ENCODE assay signal across 21 cellular contexts in the genomic region with DNA sequence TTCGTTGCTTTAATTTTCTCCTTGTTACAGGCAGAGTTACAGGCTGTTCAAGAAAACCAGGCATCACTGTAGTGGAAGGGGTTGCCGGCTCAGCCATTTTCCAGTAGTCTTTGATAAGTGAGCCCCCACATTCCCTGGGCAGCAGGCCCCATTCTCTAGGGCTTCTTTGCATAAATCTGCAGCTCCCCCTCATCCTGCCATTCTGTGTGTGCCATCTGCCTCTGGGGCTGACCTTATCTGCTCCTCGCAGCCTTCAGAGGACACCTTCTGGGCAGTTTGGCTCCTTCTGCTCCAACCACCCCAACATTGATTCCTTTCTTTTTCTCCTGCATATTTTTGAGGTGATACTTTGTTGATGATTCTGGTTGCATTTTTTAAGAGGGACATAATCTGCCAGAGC. TPM values are rescaled to one million over a fixed set of nuclear protein-coding genes. Genes with fewer than 3 reads are reported as not detected.
DNase-seq lines count a peak whose midpoint lies in the region; ATAC-seq and TF ChIP-seq lines count a peak whose summit lies in the region.
"Had no signal": no experiment of that assay in that cellular context is flagged by ENCODE, and none has a peak within 500 bp of the region (broad histone marks: within the 10 kb centered on the region; RNA-seq: fewer than 3 reads in every experiment).

No MANE protein-coding gene starts in this region.

- H2AFZ ChIP-seq in neuronal stem cell (ENCODE audit: low read length), result peak overlapping the region; percentile 16

- H2BK15ac ChIP-seq in neuronal stem cell (ENCODE audit: low read length), result no peak overlapping the region

- no peak overlapping the region for H3K18ac ChIP-seq in neuronal stem cell (ENCODE audit: low read length)

- H3K9me3 Mint-ChIP-seq in glutamatergic neuron (ENCODE audit: unreplicated experiment), result peaks cover 8% of the 10 kb centered on the region
- H3K9me3 Mint-ChIP-seq: activated naive CD4-positive, alpha-beta T cell treated with anti-CD3 and anti-CD28 coated beads, Interleukin-2, amount 50 U/mL, for 24 hours; activated T-cell treated with anti-CD3 and anti-CD28 coated beads, Interleukin-2, amount 50 U/mL, for 24 hours; immature natural killer cell had no signal

- H3K4me3 Mint-ChIP-seq in glutamatergic neuron (ENCODE audit: unreplicated experiment), result peak overlapping the region; percentile 53
- H3K4me3 Mint-ChIP-seq: activated naive CD4-positive, alpha-beta T cell treated with anti-CD3 and anti-CD28 coated beads, Interleukin-2, amount 50 U/mL, for 24 hours; activated T-cell treated with anti-CD3 and anti-CD28 coated beads, Interleukin-2, amount 50 U/mL, for 24 hours; B cell; immature natural killer cell had no signal

- H4K8ac ChIP-seq in neuronal stem cell (ENCODE audit: low read depth, low read length), result no peak overlapping the region

- H3K14ac ChIP-seq in neuronal stem cell (ENCODE audit: low read length), result no peak overlapping the region

- H3K23ac ChIP-seq in neuronal stem cell (ENCODE audit: low read depth, low read length, poor library complexity), result no peak overlapping the region

- ATAC-seq in HG03039 (IDR thresholded peaks at IDR 0.05; ENCODE audit: unreplicated experiment), result no peak
- ATAC-seq: body of pancreas, gastroesophageal sphincter, HepG2 had no signal

- H2BK12ac ChIP-seq in neuronal stem cell (ENCODE audit: low read length), result no peak overlapping the region

- H3K4me3 ChIP-seq in neuronal stem cell (ENCODE audit: low read length in 2 of 2), result no peak overlapping the region
- H3K4me3 ChIP-seq: body of pancreas, gastroesophageal sphincter had no signal

- H3K36me3 ChIP-seq in neuronal stem cell (replicated peaks in 1 of 2; ENCODE audit: control insufficient read depth in 2 of 2, insufficient read depth in 2 of 2, low read length in 2 of 2), result peaks cover 9 to 43% of the 10 kb centered on the region in 2 donors

- H4K91ac ChIP-seq in neuronal stem cell (ENCODE audit: low read depth, low read length, poor library complexity), result no peak overlapping the region

- no peak overlapping the region for H2BK120ac ChIP-seq in neuronal stem cell (ENCODE audit: low read depth, low read length)

- H2AK5ac ChIP-seq in neuronal stem cell (ENCODE audit: low read depth, low read length), result no peak overlapping the region

- H3K9ac ChIP-seq in neuronal stem cell (ENCODE audit: low read depth, low read length, poor library complexity), result no peak overlapping the region

- H2BK5ac ChIP-seq in neuronal stem cell (ENCODE audit: low read length), result no peak overlapping the region

- no peak overlapping the region for H3K4ac ChIP-seq in neuronal stem cell (ENCODE audit: low read length)

- peaks cover under 1% of the 10 kb centered on the region for H3K27me3 Mint-ChIP-seq in glutamatergic neuron (ENCODE audit: unreplicated experiment)
- H3K27me3 Mint-ChIP-seq: activated naive CD4-positive, alpha-beta T cell treated with anti-CD3 and anti-CD28 coated beads, Interleukin-2, amount 50 U/mL, for 24 hours; activated T-cell treated with anti-CD3 and anti-CD28 coated beads, Interleukin-2, amount 50 U/mL, for 24 hours; B cell had no signal

- no peak overlapping the region for H3K4me2 ChIP-seq in neuronal stem cell (ENCODE audit: insufficient read depth, low read length, poor library complexity, severe bottlenecking)

- TF ChIP-seq CTCF in glutamatergic neuron (IDR thresholded peaks at IDR 0.05; ENCODE audit: partially characterized antibody, unreplicated experiment), result no peak

- no peaks in the 10 kb centered on the region for H3K79me1 ChIP-seq in neuronal stem cell (ENCODE audit: low read depth, low read length)

- H3K27me3 ChIP-seq in neuronal stem cell (ENCODE audit: control insufficient read depth in 3 of 3, insufficient read depth in 3 of 3, low read depth in 1 of 3, low read length in 3 of 3), result no peaks in the 10 kb centered on the region
- H3K27me3 ChIP-seq: body of pancreas, gastroesophageal sphincter had no signal

- DNase-seq in EL (peak; percentile 16), NCI-H82 (lab: John Stamatoyannopoulos, UW) (peak; percentile 75), glutamatergic neuron (no peak), neuronal stem cell (ENCODE audit: low spot score) (no peak), NCI-H510A treated with DMSO at 0.1 percent for 48 hours (lab: John Stamatoyannopoulos, UW) (no peak), caudate nucleus (lab: John Stamatoyannopoulos, UW) (no peak), DMS153 treated with DMSO at 0.1 percent for 48 hours (lab: John Stamatoyannopoulos, UW; ENCODE audit: unreplicated experiment) (no peak)
- DNase-seq: activated CD4-positive, alpha-beta T cell treated with anti-CD3 and anti-CD28 coated beads, Interleukin-2, amount 50 U/mL, for 4 hours; activated T-cell treated with anti-CD3 and anti-CD28 coated beads, Interleukin-2, amount 50 U/mL, for 24 hours; body of pancreas; dermis blood vessel endothelial cell; immature natural killer cell; NCI-H1436; stimulated activated CD4-positive, alpha-beta T cell treated with anti-CD3 and anti-CD28 coated beads, Interleukin-2, amount 100 ng/mL, for 48 hours; substantia nigra had no signal

- H3K4me1 ChIP-seq in neuronal stem cell (ENCODE audit: control insufficient read depth in 2 of 2, insufficient read depth in 1 of 2, low read depth in 1 of 2, low read length in 2 of 2), result peaks cover 15 to 28% of the 10 kb centered on the region in 2 donors
- H3K4me1 ChIP-seq: body of pancreas, gastroesophageal sphincter had no signal

- H3K27ac Mint-ChIP-seq in glutamatergic neuron (ENCODE audit: unreplicated experiment), result peak overlapping the region; percentile 90
- H3K27ac Mint-ChIP-seq: activated naive CD4-positive, alpha-beta T cell treated with anti-CD3 and anti-CD28 coated beads, Interleukin-2, amount 50 U/mL, for 24 hours; activated T-cell treated with anti-CD3 and anti-CD28 coated beads, Interleukin-2, amount 50 U/mL, for 24 hours; B cell had no signal

- H3K27ac ChIP-seq in neuronal stem cell (replicated peaks; ENCODE audit: low read length), result no peak overlapping the region
- H3K27ac ChIP-seq in caudate nucleus (ENCODE audit: low read depth, low read length), result no peak overlapping the region
- H3K27ac ChIP-seq: body of pancreas, gastroesophageal sphincter had no signal

- H3K4me1 Mint-ChIP-seq in glutamatergic neuron (ENCODE audit: low read depth, unreplicated experiment), result peaks cover 48% of the 10 kb centered on the region
- H3K4me1 Mint-ChIP-seq: activated naive CD4-positive, alpha-beta T cell treated with anti-CD3 and anti-CD28 coated beads, Interleukin-2, amount 50 U/mL, for 24 hours; B cell; immature natural killer cell had no signal

- no peaks in the 10 kb centered on the region for H3K9me3 ChIP-seq in neuronal stem cell (replicated peaks in 1 of 2; ENCODE audit: control insufficient read depth in 2 of 2, insufficient read depth in 1 of 2, low read depth in 1 of 2, low read length in 2 of 2)
- H3K9me3 ChIP-seq: body of pancreas, gastroesophageal sphincter had no signal

- no CpG with 5 or more reads among the region's 3 CpGs for WGBS in neuronal stem cell (ENCODE audit: extremely low coverage in 2 of 2, insufficient read length in 2 of 2, insufficient replicate concordance in 1 of 2), 2 donors

- no peaks in the 10 kb centered on the region for H3K36me3 Mint-ChIP-seq in glutamatergic neuron (ENCODE audit: unreplicated experiment)
- H3K36me3 Mint-ChIP-seq: activated naive CD4-positive, alpha-beta T cell treated with anti-CD3 and anti-CD28 coated beads, Interleukin-2, amount 50 U/mL, for 24 hours; immature natural killer cell had no signal

RNA-seq across cellular contexts. Expression of gene RND2, which starts 17.0 kb away (rescaled TPM):
- total RNA-seq in glutamatergic neuron (ENCODE audit: unreplicated experiment), result 75.8 TPM
- polyA plus RNA-seq in neuronal stem cell (2013, experiment 1 of 2), result 48.5 TPM
- polyA plus RNA-seq in neuronal stem cell (2013, experiment 2 of 2), result 47.8 TPM
- total RNA-seq: RPMI7951 had no signal
- polyA plus RNA-seq: immature natural killer cell had no signal

RNA-seq across cellular contexts. Expression of gene VAT1, which starts 19.8 kb away (rescaled TPM):
- 413 TPM for total RNA-seq in glutamatergic neuron (ENCODE audit: unreplicated experiment)
- polyA plus RNA-seq in neuronal stem cell (2013, experiment 1 of 2), result 220 TPM
- polyA plus RNA-seq in neuronal stem cell (2013, experiment 2 of 2), result 211 TPM

RNA-seq across cellular contexts. Expression of gene IFI35, which starts 35.4 kb away (rescaled TPM):
- not detected for total RNA-seq in glutamatergic neuron (ENCODE audit: unreplicated experiment)
- polyA plus RNA-seq in neuronal stem cell (2013, experiment 1 of 2), result 0.26 TPM
- polyA plus RNA-seq in neuronal stem cell (2013, experiment 2 of 2), result 0.29 TPM

RNA-seq across cellular contexts. Expression of gene RPL27, which starts 43.8 kb away (rescaled TPM):
- total RNA-seq in glutamatergic neuron (ENCODE audit: unreplicated experiment), result 658 TPM
- 5,619 TPM for polyA plus RNA-seq in neuronal stem cell (2013, experiment 1 of 2)
- 5,702 TPM for polyA plus RNA-seq in neuronal stem cell (2013, experiment 2 of 2)

Comparison
In these comparisons a context has a peak if more than half of its experiments do, and no peak if none do; other contexts are left out.
1. DNase-seq: peak in EL (single experiment) and NCI-H82 (single experiment); none in glutamatergic neuron (single experiment), neuronal stem cell (single experiment), NCI-H510A treated with DMSO at 0.1 percent for 48 hours (single experiment), caudate nucleus (0 of 61) and DMS153 treated with DMSO at 0.1 percent for 48 hours (single experiment).